In the genomic region with DNA sequence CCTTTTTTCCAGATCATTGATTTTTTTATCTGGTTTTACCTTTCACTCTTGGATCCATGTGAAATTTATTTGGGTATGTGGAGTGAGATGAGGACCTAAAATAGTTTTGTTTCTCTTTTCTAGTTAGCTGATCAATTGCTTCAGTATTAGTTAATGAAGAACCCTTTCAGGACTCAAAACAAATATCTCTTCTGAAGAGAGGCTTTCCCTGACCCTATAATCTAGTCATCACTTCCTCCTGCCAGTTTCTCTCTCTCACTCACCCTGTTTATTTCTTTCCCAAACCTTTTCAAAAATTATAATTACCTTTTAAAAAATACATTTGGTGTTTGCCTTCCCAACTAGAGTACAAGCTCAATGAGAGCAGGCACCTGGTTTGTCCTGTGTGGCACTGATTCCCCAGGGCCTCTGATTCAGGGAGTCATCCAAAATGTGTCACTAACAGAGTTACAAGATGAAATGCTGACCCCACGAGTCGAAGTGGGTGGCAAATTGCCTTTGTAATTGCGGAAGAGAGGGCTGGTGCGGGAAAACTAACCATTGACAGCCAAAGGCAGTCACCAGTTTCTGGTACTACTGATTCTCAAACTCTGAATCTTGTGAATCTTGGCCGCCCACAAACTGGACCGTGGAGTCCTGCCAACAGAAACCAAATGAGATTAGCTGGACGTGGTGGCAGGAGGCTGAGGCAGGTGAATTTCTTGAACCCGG, we compare ENCODE assay signal across 15 cellular contexts. TPM values are rescaled to one million over a fixed set of nuclear protein-coding genes. Genes with fewer than 3 reads are reported as not detected.
DNase-seq lines count a peak whose midpoint lies in the region; ATAC-seq, FAIRE-seq and TF ChIP-seq lines count a peak whose summit lies in the region.
"Had no signal": no experiment of that assay in that cellular context is flagged by ENCODE, and none has a peak within 500 bp of the region (broad histone marks: within the 10 kb centered on the region; RNA-seq: fewer than 3 reads in every experiment).

No MANE protein-coding gene starts in this region.

- no peaks in the 10 kb centered on the region for H4K20me1 ChIP-seq in BLaER1 treated with 17β-estradiol and CSF1 and Interleukin-3, amounts not matched to agents 10 nM and 100 nM

- ATAC-seq in effector memory CD8-positive, alpha-beta T cell (replicated peaks), result no peak
- no peak for ATAC-seq in natural killer cell

- no peaks in the 10 kb centered on the region for H3K27me3 ChIP-seq in BLaER1 treated with 17β-estradiol and CSF1 and Interleukin-3, amounts not matched to agents 10 nM and 100 nM
- H3K27me3 ChIP-seq in A673 (replicated peaks; ENCODE audit: insufficient read depth, low read depth, low read length, poor library complexity) (no peaks in the 10 kb centered on the region), H7 (ENCODE audit: control insufficient read depth, insufficient read depth, low read length) (no peaks in the 10 kb centered on the region)
- H3K27me3 ChIP-seq: cardiac muscle cell, SJSA1 had no signal

- H3K36me3 Mint-ChIP-seq in IgD-negative memory B cell (peaks cover 16% of the 10 kb centered on the region), natural killer cell (peaks cover 22% of the 10 kb centered on the region)
- H3K36me3 Mint-ChIP-seq in effector memory CD8-positive, alpha-beta T cell (ENCODE audit: insufficient read depth), result peaks cover 33% of the 10 kb centered on the region

- H3K36me3 ChIP-seq in BLaER1 treated with 17β-estradiol and CSF1 and Interleukin-3, amounts not matched to agents 10 nM and 100 nM, result peaks cover 0 to 13% (median 0%) of the 10 kb centered on the region in 11 experiments; a peak in 3 of 22 replicates
- H3K36me3 ChIP-seq in A673 (ENCODE audit: insufficient read depth, low read length, poor library complexity, severe bottlenecking) (no peaks in the 10 kb centered on the region), H7 (replicated peaks; ENCODE audit: control insufficient read depth, insufficient read depth, low read length) (no peaks in the 10 kb centered on the region)
- H3K36me3 ChIP-seq: cardiac muscle cell, SJSA1 had no signal

- H3K9ac ChIP-seq in BLaER1 treated with 17β-estradiol and CSF1 and Interleukin-3, amounts not matched to agents 10 nM and 100 nM, result peak overlapping the region in 4 of 11 experiments; percentile 24 to 69 (median 48); a peak in 7 of 22 replicates

- no peak for FAIRE-seq in HTR-8/SVneo (lab: Jason Lieb, UNC)

- peak overlapping the region; percentile 35 to 98 (median 43) for H3K27ac Mint-ChIP-seq in IgD-negative memory B cell
- peak overlapping the region; percentile 51 to 96 for H3K27ac Mint-ChIP-seq in effector memory CD8-positive, alpha-beta T cell
- peak overlapping the region; percentile 95 to 98 for H3K27ac Mint-ChIP-seq in natural killer cell

- H3K4me1 Mint-ChIP-seq in IgD-negative memory B cell (peaks cover 38 to 73% (median 46%) of the 10 kb centered on the region in 3 donors), natural killer cell (peaks cover 76 to 80% of the 10 kb centered on the region in 2 donors)
- peaks cover 52 to 69% of the 10 kb centered on the region in 2 donors for H3K4me1 Mint-ChIP-seq in effector memory CD8-positive, alpha-beta T cell (ENCODE audit: low read depth in 2 of 2)

- CTCF ChIA-PET in A673 (lab: Charles Lee), result no interaction called here

- H3K9me3 Mint-ChIP-seq in IgD-negative memory B cell (peaks cover 2 to 10% (median 2%) of the 10 kb centered on the region in 3 donors), natural killer cell (peaks cover 5 to 7% of the 10 kb centered on the region in 2 donors)
- peaks cover 5 to 6% of the 10 kb centered on the region in 2 donors for H3K9me3 Mint-ChIP-seq in effector memory CD8-positive, alpha-beta T cell

- peak overlapping the region in 2 of 10 experiments; percentile 36 to 61; a peak in 4 of 20 replicates for H3K4me3 ChIP-seq in BLaER1 treated with 17β-estradiol and CSF1 and Interleukin-3, amounts not matched to agents 10 nM and 100 nM
- H3K4me3 ChIP-seq in A673 (ENCODE audit: low read depth, low read length, poor library complexity, severe bottlenecking) (no peak overlapping the region), H7 (ENCODE audit: insufficient read depth, low read depth, low read length) (no peak overlapping the region)
- H3K4me3 ChIP-seq: cardiac muscle cell, SJSA1 had no signal

- H3K27ac ChIP-seq in BLaER1 treated with 17β-estradiol and CSF1 and Interleukin-3, amounts not matched to agents 10 nM and 100 nM, result peak overlapping the region in 9 of 11 experiments; percentile 54 to 88 (median 63); a peak in 12 of 22 replicates
- H3K27ac ChIP-seq in A673 (ENCODE audit: low read depth, low read length, poor library complexity, severe bottlenecking), result no peak overlapping the region
- H3K27ac ChIP-seq: cardiac muscle cell, SJSA1 had no signal

- H3K27me3 Mint-ChIP-seq in IgD-negative memory B cell, result no peaks in the 10 kb centered on the region
- H3K27me3 Mint-ChIP-seq in effector memory CD8-positive, alpha-beta T cell, result no peaks in the 10 kb centered on the region
- H3K27me3 Mint-ChIP-seq in natural killer cell (ENCODE audit: low read depth in 2 of 2), result no peaks in the 10 kb centered on the region

- H3K9me3 ChIP-seq in BLaER1 treated with 17β-estradiol and CSF1 and Interleukin-3, amounts not matched to agents 10 nM and 100 nM (replicated peaks in 1 of 11), result peaks cover 11 to 27% (median 21%) of the 10 kb centered on the region in 11 experiments; a peak in 21 of 22 replicates
- peaks cover 11% of the 10 kb centered on the region for H3K9me3 ChIP-seq in A673 (ENCODE audit: low read depth, low read length, poor library complexity, severe bottlenecking)
- H3K9me3 ChIP-seq: SJSA1 had no signal

- H3K4me3 Mint-ChIP-seq in IgD-negative memory B cell (peak overlapping the region; percentile 55 to 97 (median 94)), natural killer cell (peak overlapping the region; percentile 93)
- peak overlapping the region; percentile 78 to 84 for H3K4me3 Mint-ChIP-seq in effector memory CD8-positive, alpha-beta T cell

- POLR2A ChIA-PET in A673 (lab: Charles Lee; ENCODE audit: low non-redundant PET), result no interaction called here

- peaks cover 47 to 58% (median 52%) of the 10 kb centered on the region in 10 experiments for H3K4me1 ChIP-seq in BLaER1 treated with 17β-estradiol and CSF1 and Interleukin-3, amounts not matched to agents 10 nM and 100 nM
- no peaks in the 10 kb centered on the region for H3K4me1 ChIP-seq in A673 (ENCODE audit: insufficient read depth, low read length, poor library complexity, severe bottlenecking)

- DNase-seq in effector memory CD8-positive, alpha-beta T cell, result no peak
- DNase-seq in natural killer cell (no peak), A673 (ENCODE audit: low spot score) (no peak), foreskin melanocyte (no peak), H7 (no peak), HTR-8/SVneo (ENCODE audit: insufficient read length, low spot score) (no peak)
- DNase-seq: activated CD4-positive, alpha-beta T cell treated with anti-CD3 and anti-CD28 coated beads, Interleukin-2, amount 50 U/mL, for 48 hours; DMS 273 treated with DMSO at 0.1 percent for 48 hours; foreskin fibroblast; NCI-H345; stimulated activated CD4-positive, alpha-beta T cell treated with anti-CD3 and anti-CD28 coated beads, Interleukin-12 subunit alpha, Interleukin-12 subunit beta, amount 100 ng/mL, for 4 hours had no signal

- H3K4me2 ChIP-seq in BLaER1 treated with 17β-estradiol and CSF1 and Interleukin-3, amounts not matched to agents 10 nM and 100 nM, result peak overlapping the region in 10 of 11 experiments; percentile 60 to 96 (median 78); a peak in 15 of 22 replicates

- intact Hi-C loops in natural killer cell (cut with micrococcal nuclease), result no loop called here
- intact Hi-C loops in A673 (cut with micrococcal nuclease; ENCODE audit: unreplicated experiment), result no loop called here

- no TSS peak for BruUV-seq in A673 (replicated peaks; lab: Mats Ljungman, UMichigan)

- TF ChIP-seq CTCF in natural killer cell (IDR thresholded peaks at IDR 0.05) (no peak), A673 (conservative IDR thresholded peaks at IDR 0.05; ENCODE audit: low read depth, low read length) (no peak)

RNA-seq across cellular contexts. Expression of gene TMEM140, which starts 2.4 kb away (rescaled TPM):
- polyA plus RNA-seq in IgD-negative memory B cell, result 34.7 TPM
- total RNA-seq in natural killer cell, result 10 to 100 TPM; 60.0 to 81.7 (median 76.9) TPM
- total RNA-seq in A673 (2021), result not detected in 2 replicates
- total RNA-seq in H7 (2014; rRNA removed; shearing (Covaris generic)), result not detected in 2 replicates
- total RNA-seq: cardiac muscle cell had no signal

RNA-seq across cellular contexts. Expression of gene CYREN, which starts 20.3 kb away (rescaled TPM):
- 39.5 TPM for polyA plus RNA-seq in IgD-negative memory B cell
- 10 to 100 TPM; 26.1 to 33.9 (median 33.8) TPM for total RNA-seq in natural killer cell
- 39.6 and 46.8 TPM in 2 replicates for total RNA-seq in A673 (2021)
- 36.2 and 41.1 TPM in 2 replicates for total RNA-seq in H7 (2014; rRNA removed; shearing (Covaris generic))

Comparison
In these comparisons a context has a peak if more than half of its experiments do, and no peak if none do; other contexts are left out.
1. H3K27ac Mint-ChIP-seq: peak in every context shown above with its lines; median percentile 96 in natural killer cell; 74 in effector memory CD8-positive, alpha-beta T cell; 43 in IgD-negative memory B cell.
2. RNA of gene TMEM140, which starts 2.4 kb away (total RNA-seq): 60.0 to 81.7 TPM in natural killer cell; not detected in A673 and not detected in H7; every median in the first group is over 10 times any median in the second.
3. Peak in every context shown above with its lines, with median percentiles within 50 percentile points of each other: H3K4me3 Mint-ChIP-seq.